In genomic region chr10:24929056-24929544, GRCh38 we compare ENCODE assay signal across 12 cellular contexts. TPM values are rescaled to one million over a fixed set of nuclear protein-coding genes. Genes with fewer than 3 reads are reported as not detected.
DNase-seq lines count a peak whose midpoint lies in the region; ATAC-seq, FAIRE-seq and TF ChIP-seq lines count a peak whose summit lies in the region.
"Had no signal": no experiment of that assay in that cellular context is flagged by ENCODE, and none has a peak within 500 bp of the region (broad histone marks: within the 10 kb centered on the region; RNA-seq: fewer than 3 reads in every experiment).

No MANE protein-coding gene starts in this region.

- H2AFZ ChIP-seq in K562 (ENCODE audit: low read depth, low read length), result peak overlapping the region; percentile 93
- H2AFZ ChIP-seq in neural progenitor cell (replicated peaks), result no peak overlapping the region

- intact Hi-C loops in K562 (cut with micrococcal nuclease), result no loop called here
- intact Hi-C loops in naive thymus-derived CD4-positive, alpha-beta T cell (cut with micrococcal nuclease), result no loop called here

- H4K20me1 ChIP-seq in K562 (replicated peaks; ENCODE audit: control insufficient read depth, insufficient read depth, low read length) (no peaks in the 10 kb centered on the region), neural progenitor cell (ENCODE audit: low read depth) (no peaks in the 10 kb centered on the region)

- peak overlapping the region; percentile 67 for H3K27ac ChIP-seq in K562 (ENCODE audit: extremely low read depth, low read depth, low read length)
- H3K27ac ChIP-seq in neural progenitor cell, result no peak overlapping the region
- no peak overlapping the region for H3K27ac ChIP-seq in naive thymus-derived CD4-positive, alpha-beta T cell (ENCODE audit: low read depth, low read length)
- H3K27ac ChIP-seq: ovary had no signal

- H3K9me3 ChIP-seq in K562 (replicated peaks; ENCODE audit: control insufficient read depth, insufficient read depth, low read depth, low read length) (no peaks in the 10 kb centered on the region; the same call in 1 of the 2 replicates), neural progenitor cell (ENCODE audit: low read depth) (peaks cover 2% of the 10 kb centered on the region)
- no peaks in the 10 kb centered on the region for H3K9me3 ChIP-seq in naive thymus-derived CD4-positive, alpha-beta T cell (ENCODE audit: control insufficient read depth in 2 of 3, low read length in 3 of 3)
- H3K9me3 ChIP-seq: ovary had no signal

- POLR2A ChIA-PET in K562 (lab: Yijun Ruan, JAX), result interaction anchor here (0.8 to 1.8 kb wide), 7 partner anchors 10 to 1922 kb away, joined by 3 to 7 read pairs (median 6); no protein-coding TSS in a partner anchor
- POLR2A ChIA-PET in naive thymus-derived CD4-positive, alpha-beta T cell (lab: Charles Lee), result interaction anchor here (0.6 kb wide), 1 partner anchor 16 kb away, joined by 3 read pairs; no protein-coding TSS in a partner anchor

- WGBS in K562 (ENCODE audit: insufficient coverage, low coverage, missing lambda C conversion rate), result 27% methylated on average over 4 of the region's 4 CpGs

- H3K36me3 ChIP-seq in K562 (ENCODE audit: control insufficient read depth, insufficient read depth, low read length), result no peaks in the 10 kb centered on the region
- no peaks in the 10 kb centered on the region for H3K36me3 ChIP-seq in neural progenitor cell
- H3K36me3 ChIP-seq in naive thymus-derived CD4-positive, alpha-beta T cell (ENCODE audit: control insufficient read depth in 2 of 3, insufficient read depth in 3 of 3, low read length in 3 of 3), result no peaks in the 10 kb centered on the region
- H3K36me3 ChIP-seq: ovary had no signal

- TF ChIP-seq RAD21 in K562 (CRISPR knock-in tag; conservative IDR thresholded peaks at IDR 0.05 in 1 of 2, IDR thresholded peaks at IDR 0.05 in 1 of 2), result no peak

- ATAC-seq in HG02678 (IDR thresholded peaks at IDR 0.05; ENCODE audit: unreplicated experiment) (peak; percentile 55), K562 (peak; percentile 75), GM18520 (IDR thresholded peaks at IDR 0.05; ENCODE audit: unreplicated experiment) (no peak)
- no peak for ATAC-seq in naive thymus-derived CD4-positive, alpha-beta T cell

- no peaks in the 10 kb centered on the region for H3F3A ChIP-seq in neural progenitor cell (ENCODE audit: low read depth)

- BruUV-seq in K562 (replicated peaks; lab: Mats Ljungman, UMichigan), result no TSS peak

- H3K4me2 ChIP-seq in K562 (ENCODE audit: insufficient read depth, low read length), result peak overlapping the region; percentile 19; the same call in 1 of the 2 replicates
- H3K4me2 ChIP-seq in neural progenitor cell, result no peak overlapping the region

- H3K4me3 Mint-ChIP-seq in neural progenitor cell, result no peak overlapping the region
- peak overlapping the region in 2 of 10 donors; percentile 22 for H3K4me3 Mint-ChIP-seq in naive thymus-derived CD4-positive, alpha-beta T cell
- H3K4me3 Mint-ChIP-seq: type B pancreatic cell had no signal

- no peak for TF ChIP-seq CTCF in K562 (IDR thresholded peaks at IDR 0.05 in 2 of 3, conservative IDR thresholded peaks at IDR 0.05 in 1 of 3; ENCODE audit: insufficient read depth in 2 of 3, low read depth in 1 of 3, low read length in 3 of 3)
- TF ChIP-seq CTCF in neural progenitor cell (IDR thresholded peaks at IDR 0.05), result no peak

- no peaks in the 10 kb centered on the region for H3K27me3 ChIP-seq in K562 (ENCODE audit: control insufficient read depth in 2 of 2, insufficient read depth in 2 of 2, low read length in 2 of 2)
- H3K27me3 ChIP-seq in neural progenitor cell, result no peaks in the 10 kb centered on the region
- no peaks in the 10 kb centered on the region for H3K27me3 ChIP-seq in naive thymus-derived CD4-positive, alpha-beta T cell (ENCODE audit: control insufficient read depth in 2 of 2, insufficient read depth in 2 of 2, low read length in 2 of 2)
- H3K27me3 ChIP-seq: ovary had no signal

- H3K9me1 ChIP-seq in K562 (ENCODE audit: control insufficient read depth, insufficient read depth, low read length), result no peaks in the 10 kb centered on the region

- DNase-seq in Daoy (ENCODE audit: low read depth), result peak; percentile 82
- DNase-seq in K562 (ENCODE audit: extremely low read depth in 1 of 4, low spot score in 3 of 4), result peak in 1 of 4 experiments; percentile 55
- DNase-seq in neural progenitor cell (ENCODE audit: low spot score), result peak; percentile 15
- no peak for DNase-seq in NCI-H748 treated with DMSO at 0.1 percent for 48 hours (lab: John Stamatoyannopoulos, UW)
- no peak for DNase-seq in kidney tubule cell (ENCODE audit: low spot score)
- DNase-seq in naive thymus-derived CD4-positive, alpha-beta T cell, result no peak
- DNase-seq: activated naive CD4-positive, alpha-beta T cell treated with Interleukin-2 at 50 U/mL for 16 hours; NCI-H2107; ovary had no signal

- FAIRE-seq in K562 (lab: Jason Lieb, UNC), result peak; percentile 55

- in situ Hi-C loops in K562 (cut with MboI), result no loop called here

- TF ChIP-seq EP300 in K562 (IDR thresholded peaks at IDR 0.05; ENCODE audit: low read length), result no peak

- H3K4me1 Mint-ChIP-seq in neural progenitor cell, result peaks cover 10% of the 10 kb centered on the region
- peaks cover 1 to 34% (median 11%) of the 10 kb centered on the region in 7 donors for H3K4me1 Mint-ChIP-seq in naive thymus-derived CD4-positive, alpha-beta T cell

- CTCF ChIA-PET in K562 (lab: Yijun Ruan, JAX; ENCODE audit: low intra/inter-chr PET ratio), result no interaction called here
- CTCF ChIA-PET in naive thymus-derived CD4-positive, alpha-beta T cell (lab: Charles Lee), result interaction anchor here (1.6 kb wide), 1 partner anchor 9 kb away, joined by 5 read pairs; no protein-coding TSS in a partner anchor

- peak overlapping the region in 1 of 2 experiments; percentile 45; a peak in 2 of 4 replicates for H3K9ac ChIP-seq in K562 (ENCODE audit: insufficient read depth in 1 of 2, low read depth in 2 of 2, low read length in 2 of 2)
- no peak overlapping the region for H3K9ac ChIP-seq in neural progenitor cell

- peaks cover 15% of the 10 kb centered on the region for H3K9me3 Mint-ChIP-seq in neural progenitor cell
- peaks cover 0 to 19% (median 5%) of the 10 kb centered on the region in 11 donors for H3K9me3 Mint-ChIP-seq in naive thymus-derived CD4-positive, alpha-beta T cell

- H3K27ac Mint-ChIP-seq in neural progenitor cell, result no peak overlapping the region
- peak overlapping the region in 1 of 9 donors; percentile 11 for H3K27ac Mint-ChIP-seq in naive thymus-derived CD4-positive, alpha-beta T cell
- H3K27ac Mint-ChIP-seq: type B pancreatic cell had no signal

- H3K36me3 Mint-ChIP-seq in neural progenitor cell, result peaks cover 4% of the 10 kb centered on the region
- H3K36me3 Mint-ChIP-seq in naive thymus-derived CD4-positive, alpha-beta T cell, result peaks cover under 1 to 10% (median 7%) of the 10 kb centered on the region in 5 donors

- H3K4me3 ChIP-seq in K562, result no peak overlapping the region
- H3K4me3 ChIP-seq in neural progenitor cell, result no peak overlapping the region
- H3K4me3 ChIP-seq in naive thymus-derived CD4-positive, alpha-beta T cell (ENCODE audit: low read length), result no peak overlapping the region
- H3K4me3 ChIP-seq: ovary had no signal

- TF ChIP-seq POLR2A in K562 (conservative IDR thresholded peaks at IDR 0.05), result no peak

- H3K4me1 ChIP-seq in K562 (replicated peaks in 1 of 2; ENCODE audit: control insufficient read depth in 2 of 2, insufficient read depth in 2 of 2, low read length in 2 of 2) (peaks cover 14 to 17% of the 10 kb centered on the region in 2 experiments), neural progenitor cell (peaks cover 8% of the 10 kb centered on the region)
- H3K4me1 ChIP-seq in naive thymus-derived CD4-positive, alpha-beta T cell (ENCODE audit: control insufficient read depth in 2 of 2, insufficient read depth in 2 of 2, low read length in 2 of 2), result peaks cover 0 to 13% of the 10 kb centered on the region in 2 donors

- H3K79me2 ChIP-seq in K562 (ENCODE audit: control insufficient read depth, insufficient read depth, low read length) (no peaks in the 10 kb centered on the region), neural progenitor cell (ENCODE audit: low read depth) (no peaks in the 10 kb centered on the region)

- peaks cover 5% of the 10 kb centered on the region for H3K27me3 Mint-ChIP-seq in neural progenitor cell (ENCODE audit: insufficient read depth, low read depth)
- H3K27me3 Mint-ChIP-seq in naive thymus-derived CD4-positive, alpha-beta T cell, result peaks cover 0 to 7% (median 0%) of the 10 kb centered on the region in 5 donors
- H3K27me3 Mint-ChIP-seq: type B pancreatic cell had no signal

TF ChIP-seq in K562, 482 proteins besides CTCF, POLR2A, EP300 and RAD21 (continues in another document):
- TF ChIP-seq HMBOX1 (IDR thresholded peaks at IDR 0.05), result peak; percentile 62; the same call in 1 of the 2 replicates

RNA-seq across cellular contexts. Expression of gene PRTFDC1, which starts 23.3 kb away (rescaled TPM):
- total RNA-seq in Daoy (2014; rRNA removed; shearing (Covaris generic)), result 4.9 and 8.7 TPM in 2 replicates
- 3.9 and 7.0 TPM in 2 replicates for total RNA-seq in K562 (2011; cell fraction: chromatin; rRNA removed; ENCODE audit: low replicate concordance)
- 2.5 and 3.3 TPM in 2 replicates for total RNA-seq in K562 (2011; cell fraction: nucleolus; rRNA removed)
- 3.3 and 4.6 TPM in 2 replicates for total RNA-seq in K562 (2011; cell fraction: nucleoplasm; rRNA removed)
- total RNA-seq in K562 (2014; rRNA removed), result 6.0 and 7.0 TPM in 2 replicates
- 10.0 and 14.4 TPM in 2 replicates for total RNA-seq in K562 (2014; rRNA removed; fragmentation: Illumina TruSeq; extraction: Trizol)
- total RNA-seq in K562 (2015; rRNA removed; fragmentation: Illumina TruSeq; extraction: Trizol), result 9.4 and 9.5 TPM in 2 replicates
- 7.5 and 8.0 TPM in 2 replicates for total RNA-seq in K562 (2021)
- polyA plus RNA-seq in K562 (2011; rRNA removed), result 17.4 and 27.6 TPM in 2 replicates
- polyA plus RNA-seq in K562 (2011; cell fraction: cytosol; rRNA removed), result 6.6 and 11.7 TPM in 2 replicates
- polyA plus RNA-seq in K562 (2011; cell fraction: nucleus; rRNA removed), result 7.0 and 9.7 TPM in 2 replicates
- polyA plus RNA-seq in K562 (2012), result 12.9 and 14.9 TPM in 2 replicates
- 10.7 and 12.5 TPM in 2 replicates for polyA plus RNA-seq in K562 (2014; fragmentation: Illumina TruSeq; extraction: Trizol)
- 10 to 100 TPM; 19.0 to 19.7 TPM for polyA plus RNA-seq in K562 (2014; fragmentation: Nextera tagmentation; extraction: Ambion mirVana)
- 9.1 TPM in 2 replicates for polyA plus RNA-seq in K562 (2014; rRNA removed)
- 24.3 and 33.2 TPM in 2 replicates for polyA minus RNA-seq in K562 (2011; rRNA and poly(A)+ RNA removed)
- polyA minus RNA-seq in K562 (2011; cell fraction: cytosol; rRNA and poly(A)+ RNA removed), result 1.8 and 8.7 TPM in 2 replicates
- polyA minus RNA-seq in K562 (2011; cell fraction: nucleus; rRNA and poly(A)+ RNA removed), result 4.0 and 7.3 TPM in 2 replicates
- total RNA-seq in neural progenitor cell (ENCODE audit: low replicate concordance), result 26.4 and 37.7 TPM in 2 replicates
- 1 to 10 TPM in 1 of 5 experiments, under 1 TPM in 4; 0.51 to 1.7 (median 0.88) TPM for total RNA-seq in naive thymus-derived CD4-positive, alpha-beta T cell
- under 1 TPM; 0.13 to 0.69 TPM for polyA plus RNA-seq in naive thymus-derived CD4-positive, alpha-beta T cell

Comparison
In these comparisons a context has a peak if more than half of its experiments do, and no peak if none do; other contexts are left out.
1. DNase-seq: peak in Daoy (single experiment) and neural progenitor cell (single experiment); none in NCI-H748 treated with DMSO at 0.1 percent for 48 hours (single experiment), kidney tubule cell (single experiment) and naive thymus-derived CD4-positive, alpha-beta T cell (0 of 9).
2. ATAC-seq: peak in HG02678 (single experiment) and K562 (single experiment); none in naive thymus-derived CD4-positive, alpha-beta T cell (single experiment) and GM18520 (single experiment).